In the genomic region with DNA sequence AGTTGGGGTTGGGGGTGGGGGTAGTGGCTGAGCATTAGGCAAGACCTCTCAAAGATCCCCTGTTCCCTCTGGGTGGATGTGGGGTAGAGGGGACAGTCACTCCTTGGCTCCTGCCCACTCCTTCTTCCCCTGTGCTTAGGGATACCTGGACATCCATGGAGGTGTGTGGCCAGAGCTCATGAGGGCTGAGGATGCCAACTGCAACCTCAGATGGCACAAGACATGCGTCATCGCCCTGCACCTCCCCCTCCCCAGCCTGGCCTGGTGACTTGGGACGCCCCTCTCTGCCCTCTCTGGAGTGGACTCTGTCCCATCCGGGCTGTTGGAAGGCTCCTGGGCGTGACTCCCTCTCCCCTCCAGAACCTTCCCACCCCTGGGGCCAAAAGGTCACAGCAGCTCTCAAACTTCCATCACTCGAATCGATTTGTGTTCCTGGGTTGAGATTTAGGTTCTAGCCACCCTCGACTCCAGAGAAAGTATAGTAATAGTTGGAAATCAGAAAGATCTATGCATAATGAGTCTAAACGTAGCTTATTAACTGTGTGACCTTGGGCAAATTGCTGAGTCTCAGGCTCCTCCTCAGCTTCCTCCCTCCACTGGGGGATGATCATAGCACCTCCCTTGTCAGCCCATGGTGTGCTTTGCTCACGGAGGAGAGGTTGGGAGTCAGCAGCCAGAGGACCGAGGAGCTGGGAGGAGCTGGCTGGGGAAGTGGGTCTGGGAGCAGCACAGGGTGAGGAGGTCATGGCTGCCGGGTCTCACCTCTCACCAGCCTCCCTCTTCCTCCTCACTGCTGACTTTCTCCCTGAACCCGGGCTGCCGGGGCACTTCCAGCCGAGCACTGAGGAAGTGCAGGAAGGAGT, we compare ENCODE assay signal across 1 cellular context.
TF ChIP-seq lines count a peak whose summit lies in the region.

No MANE protein-coding gene starts in this region.

TF ChIP-seq in K562, 482 proteins besides CTCF, POLR2A, EP300 and RAD21 (continued from another document and continues in another):
- TF ChIP-seq, protein P1, sequence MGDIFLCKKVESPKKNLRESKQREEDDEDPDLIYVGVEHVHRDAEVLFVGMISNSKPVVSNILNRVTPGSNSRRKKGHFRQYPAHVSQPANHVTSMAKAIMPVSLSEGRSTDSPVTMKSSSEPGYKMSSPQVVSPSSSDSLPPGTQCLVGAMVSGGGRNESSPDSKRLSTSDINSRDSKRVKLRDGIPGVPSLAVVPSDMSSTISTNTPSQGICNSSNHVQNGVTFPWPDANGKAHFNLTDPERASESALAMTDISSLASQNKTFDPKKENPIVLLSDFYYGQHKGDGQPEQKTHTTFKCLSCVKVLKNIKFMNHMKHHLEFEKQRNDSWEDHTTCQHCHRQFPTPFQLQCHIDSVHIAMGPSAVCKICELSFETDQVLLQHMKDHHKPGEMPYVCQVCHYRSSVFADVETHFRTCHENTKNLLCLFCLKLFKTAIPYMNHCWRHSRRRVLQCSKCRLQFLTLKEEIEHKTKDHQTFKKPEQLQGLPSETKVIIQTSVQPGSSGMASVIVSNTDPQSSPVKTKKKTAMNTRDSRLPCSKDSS (IDR thresholded peaks at IDR 0.05; ENCODE audit: low read depth, partially characterized antibody), result no peak
- TF ChIP-seq BCLAF1 (IDR thresholded peaks at IDR 0.05; ENCODE audit: borderline replicate concordance in 1 of 2, control insufficient read depth in 1 of 2, low read depth in 2 of 2, low read length in 1 of 2) (no peak), STAT5B (CRISPR knock-in tag; IDR thresholded peaks at IDR 0.05) (no peak), ASH1L (IDR thresholded peaks at IDR 0.05; ENCODE audit: borderline replicate concordance, low read depth, partially characterized antibody) (no peak), THRAP3 (IDR thresholded peaks at IDR 0.05; ENCODE audit: borderline replicate concordance) (no peak), BRD9 (IDR thresholded peaks at IDR 0.05; ENCODE audit: low read depth, partially characterized antibody) (no peak), DMBX1 (CRISPR knock-in tag; IDR thresholded peaks at IDR 0.05; ENCODE audit: borderline replicate concordance) (peak; percentile 24; the same call in 1 of the 2 replicates), NR3C1 (CRISPR knock-in tag; IDR thresholded peaks at IDR 0.05) (no peak), SMARCC2 (IDR thresholded peaks at IDR 0.05; ENCODE audit: low read depth) (no peak), FOXK1 (CRISPR knock-in tag; IDR thresholded peaks at IDR 0.05; ENCODE audit: borderline replicate concordance) (no peak), RNF2 (IDR thresholded peaks at IDR 0.05) (no peak; the same call in 1 of the 2 replicates), CHCHD3 (CRISPR knock-in tag; IDR thresholded peaks at IDR 0.05) (no peak), PYGO2 (tag; IDR thresholded peaks at IDR 0.05) (no peak), ZBTB1 (CRISPR knock-in tag; IDR thresholded peaks at IDR 0.05; ENCODE audit: borderline replicate concordance, low read depth) (no peak), TOE1 (IDR thresholded peaks at IDR 0.05; ENCODE audit: borderline replicate concordance) (peak; percentile 16; the same call in 1 of the 2 replicates), TOE1 (CRISPR knock-in tag; IDR thresholded peaks at IDR 0.05; ENCODE audit: borderline replicate concordance, low read depth) (no peak), ZNF311 (CRISPR knock-in tag; IDR thresholded peaks at IDR 0.05) (peak; percentile 74; the same call in 1 of the 2 replicates), ZNF12 (CRISPR knock-in tag; IDR thresholded peaks at IDR 0.05) (no peak), BDP1 (IDR thresholded peaks at IDR 0.05; ENCODE audit: insufficient read depth, insufficient read length) (no peak), PTRF (tag; IDR thresholded peaks at IDR 0.05) (no peak), CBX8 (IDR thresholded peaks at IDR 0.05; ENCODE audit: borderline replicate concordance, extremely low read depth, low read depth, low read length, poor library complexity, severe bottlenecking) (no peak), MTF1 (CRISPR knock-in tag; IDR thresholded peaks at IDR 0.05; ENCODE audit: borderline replicate concordance) (no peak), PHF20 (IDR thresholded peaks at IDR 0.05; ENCODE audit: partially characterized antibody) (no peak), MAFF (IDR thresholded peaks at IDR 0.05; ENCODE audit: low read length) (no peak), ELF2 (CRISPR knock-in tag; IDR thresholded peaks at IDR 0.05) (no peak; the same call in 1 of the 2 replicates), ZHX1 (conservative IDR thresholded peaks at IDR 0.05; ENCODE audit: low read length) (no peak), ZNF143 (CRISPR knock-in tag; IDR thresholded peaks at IDR 0.05) (no peak), ESRRB (CRISPR knock-in tag; IDR thresholded peaks at IDR 0.05; ENCODE audit: borderline replicate concordance) (no peak), STAT5A (IDR thresholded peaks at IDR 0.05; ENCODE audit: borderline replicate concordance, low read length) (no peak), RB1 (IDR thresholded peaks at IDR 0.05; ENCODE audit: low read depth) (no peak), CREB5 (CRISPR knock-in tag; IDR thresholded peaks at IDR 0.05) (0 out of 2 replicates have a peak, but pooled peaks have one; percentile 68), ZNF354B (CRISPR knock-in tag; IDR thresholded peaks at IDR 0.05) (no peak), ZNF551 (CRISPR knock-in tag; IDR thresholded peaks at IDR 0.05) (no peak), ZNF212 (CRISPR knock-in tag; IDR thresholded peaks at IDR 0.05) (no peak), ZKSCAN3 (CRISPR knock-in tag; IDR thresholded peaks at IDR 0.05) (no peak), SRSF7 (optimal IDR thresholded peaks at IDR 0.05; ENCODE audit: low read depth, low read length) (no peak), KLF13 (tag; IDR thresholded peaks at IDR 0.05; ENCODE audit: borderline replicate concordance, low read depth) (0 out of 2 replicates have a peak, but pooled peaks have one; percentile 8), KDM4B (IDR thresholded peaks at IDR 0.05; ENCODE audit: borderline replicate concordance in 2 of 2, low read depth in 1 of 2) (no peak; a peak in 1 of 4 replicates), HDGF (IDR thresholded peaks at IDR 0.05) (peak; percentile 66; the same call in 1 of the 2 replicates), PRPF4 (IDR thresholded peaks at IDR 0.05; ENCODE audit: insufficient read depth, low read depth, low read length, poor library complexity, severe bottlenecking) (no peak)
- TF ChIP-seq, protein P2, sequence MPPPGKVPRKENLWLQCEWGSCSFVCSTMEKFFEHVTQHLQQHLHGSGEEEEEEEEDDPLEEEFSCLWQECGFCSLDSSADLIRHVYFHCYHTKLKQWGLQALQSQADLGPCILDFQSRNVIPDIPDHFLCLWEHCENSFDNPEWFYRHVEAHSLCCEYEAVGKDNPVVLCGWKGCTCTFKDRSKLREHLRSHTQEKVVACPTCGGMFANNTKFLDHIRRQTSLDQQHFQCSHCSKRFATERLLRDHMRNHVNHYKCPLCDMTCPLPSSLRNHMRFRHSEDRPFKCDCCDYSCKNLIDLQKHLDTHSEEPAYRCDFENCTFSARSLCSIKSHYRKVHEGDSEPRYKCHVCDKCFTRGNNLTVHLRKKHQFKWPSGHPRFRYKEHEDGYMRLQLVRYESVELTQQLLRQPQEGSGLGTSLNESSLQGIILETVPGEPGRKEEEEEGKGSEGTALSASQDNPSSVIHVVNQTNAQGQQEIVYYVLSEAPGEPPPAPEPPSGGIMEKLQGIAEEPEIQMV (tag; conservative IDR thresholded peaks at IDR 0.05; ENCODE audit: low read depth), result no peak; the same call in 1 of the 2 replicates
- TF ChIP-seq, protein P3, sequence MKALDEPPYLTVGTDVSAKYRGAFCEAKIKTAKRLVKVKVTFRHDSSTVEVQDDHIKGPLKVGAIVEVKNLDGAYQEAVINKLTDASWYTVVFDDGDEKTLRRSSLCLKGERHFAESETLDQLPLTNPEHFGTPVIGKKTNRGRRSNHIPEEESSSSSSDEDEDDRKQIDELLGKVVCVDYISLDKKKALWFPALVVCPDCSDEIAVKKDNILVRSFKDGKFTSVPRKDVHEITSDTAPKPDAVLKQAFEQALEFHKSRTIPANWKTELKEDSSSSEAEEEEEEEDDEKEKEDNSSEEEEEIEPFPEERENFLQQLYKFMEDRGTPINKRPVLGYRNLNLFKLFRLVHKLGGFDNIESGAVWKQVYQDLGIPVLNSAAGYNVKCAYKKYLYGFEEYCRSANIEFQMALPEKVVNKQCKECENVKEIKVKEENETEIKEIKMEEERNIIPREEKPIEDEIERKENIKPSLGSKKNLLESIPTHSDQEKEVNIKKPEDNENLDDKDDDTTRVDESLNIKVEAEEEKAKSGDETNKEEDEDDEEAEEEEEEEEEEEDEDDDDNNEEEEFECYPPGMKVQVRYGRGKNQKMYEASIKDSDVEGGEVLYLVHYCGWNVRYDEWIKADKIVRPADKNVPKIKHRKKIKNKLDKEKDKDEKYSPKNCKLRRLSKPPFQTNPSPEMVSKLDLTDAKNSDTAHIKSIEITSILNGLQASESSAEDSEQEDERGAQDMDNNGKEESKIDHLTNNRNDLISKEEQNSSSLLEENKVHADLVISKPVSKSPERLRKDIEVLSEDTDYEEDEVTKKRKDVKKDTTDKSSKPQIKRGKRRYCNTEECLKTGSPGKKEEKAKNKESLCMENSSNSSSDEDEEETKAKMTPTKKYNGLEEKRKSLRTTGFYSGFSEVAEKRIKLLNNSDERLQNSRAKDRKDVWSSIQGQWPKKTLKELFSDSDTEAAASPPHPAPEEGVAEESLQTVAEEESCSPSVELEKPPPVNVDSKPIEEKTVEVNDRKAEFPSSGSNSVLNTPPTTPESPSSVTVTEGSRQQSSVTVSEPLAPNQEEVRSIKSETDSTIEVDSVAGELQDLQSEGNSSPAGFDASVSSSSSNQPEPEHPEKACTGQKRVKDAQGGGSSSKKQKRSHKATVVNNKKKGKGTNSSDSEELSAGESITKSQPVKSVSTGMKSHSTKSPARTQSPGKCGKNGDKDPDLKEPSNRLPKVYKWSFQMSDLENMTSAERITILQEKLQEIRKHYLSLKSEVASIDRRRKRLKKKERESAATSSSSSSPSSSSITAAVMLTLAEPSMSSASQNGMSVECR (CRISPR knock-in tag; IDR thresholded peaks at IDR 0.05), result peak; percentile 67; the same call in 1 of the 2 replicates
- TF ChIP-seq, protein P4, sequence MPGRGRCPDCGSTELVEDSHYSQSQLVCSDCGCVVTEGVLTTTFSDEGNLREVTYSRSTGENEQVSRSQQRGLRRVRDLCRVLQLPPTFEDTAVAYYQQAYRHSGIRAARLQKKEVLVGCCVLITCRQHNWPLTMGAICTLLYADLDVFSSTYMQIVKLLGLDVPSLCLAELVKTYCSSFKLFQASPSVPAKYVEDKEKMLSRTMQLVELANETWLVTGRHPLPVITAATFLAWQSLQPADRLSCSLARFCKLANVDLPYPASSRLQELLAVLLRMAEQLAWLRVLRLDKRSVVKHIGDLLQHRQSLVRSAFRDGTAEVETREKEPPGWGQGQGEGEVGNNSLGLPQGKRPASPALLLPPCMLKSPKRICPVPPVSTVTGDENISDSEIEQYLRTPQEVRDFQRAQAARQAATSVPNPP (IDR thresholded peaks at IDR 0.05; ENCODE audit: borderline replicate concordance, insufficient read depth, insufficient read length), result no peak
- TF ChIP-seq, protein P5, sequence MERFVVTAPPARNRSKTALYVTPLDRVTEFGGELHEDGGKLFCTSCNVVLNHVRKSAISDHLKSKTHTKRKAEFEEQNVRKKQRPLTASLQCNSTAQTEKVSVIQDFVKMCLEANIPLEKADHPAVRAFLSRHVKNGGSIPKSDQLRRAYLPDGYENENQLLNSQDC (CRISPR knock-in tag; IDR thresholded peaks at IDR 0.05), result no peak
